15 cellular contexts compared by ENCODE assay signal in the genomic region with DNA sequence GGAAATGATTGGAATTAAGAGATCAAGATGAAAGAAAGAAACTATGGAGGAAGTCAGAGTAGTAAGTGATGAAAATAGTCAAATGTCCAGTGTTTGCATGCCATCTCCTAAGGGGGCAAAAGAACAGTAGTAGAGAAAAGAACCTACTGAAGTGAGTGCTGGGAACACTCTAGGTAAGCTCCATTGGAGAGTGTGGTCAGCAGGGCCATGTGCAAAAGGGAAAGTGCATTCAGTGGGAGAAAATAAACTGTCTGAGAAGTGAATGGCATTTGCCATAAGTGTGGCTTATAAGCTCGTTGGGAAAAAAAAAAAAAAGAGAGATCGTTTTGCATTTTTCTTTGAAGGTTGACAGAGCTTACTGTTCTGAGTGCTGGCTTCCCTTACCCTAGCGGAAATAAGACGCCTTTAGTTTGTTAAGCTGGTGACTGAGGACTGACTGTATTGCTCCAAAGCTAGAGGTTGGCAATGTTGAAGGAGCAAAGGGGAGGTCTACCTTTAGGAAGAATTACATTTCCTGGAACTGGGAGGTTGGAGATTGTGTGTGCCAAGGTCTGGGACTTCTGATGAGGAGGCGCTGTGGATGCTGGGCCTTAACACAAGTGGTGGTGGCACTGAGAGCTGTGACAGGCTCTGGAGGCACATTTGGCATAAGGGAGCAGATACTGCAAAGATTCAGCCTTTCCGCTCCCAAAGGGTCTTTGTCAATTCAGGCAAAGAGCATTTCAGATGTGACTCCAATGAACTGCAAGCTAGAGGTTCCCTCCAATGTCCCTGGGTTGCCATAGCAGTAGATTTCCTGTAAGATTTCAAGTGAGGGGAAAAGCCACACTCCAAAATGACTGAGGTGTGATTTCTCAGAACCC.
A peak's percentile ranks its signal among the peaks of the same experiment; 100 is the strongest.
DNase-seq lines count a peak whose midpoint lies in the region; ATAC-seq and TF ChIP-seq lines count a peak whose summit lies in the region.
"Had no signal": no experiment of that assay in that cellular context is flagged by ENCODE, and none has a peak within 500 bp of the region (broad histone marks: within the 10 kb centered on the region; RNA-seq: fewer than 3 reads in every experiment).

No MANE protein-coding gene starts in this region.

- H3K27me3 Mint-ChIP-seq in CD8-positive, alpha-beta T cell (ENCODE audit: low read depth): no peaks in the 10 kb centered on the region
- H3K27me3 Mint-ChIP-seq in T-helper 1 cell treated with Interleukin-12 subunit alpha and Interleukin-12 subunit beta and Interleukin-4 antibody, amounts not matched to agents 30 μg/mL and 1 μg/mL, for 36 hours (ENCODE audit: low read depth): no peaks in the 10 kb centered on the region
- H3K27me3 Mint-ChIP-seq in activated T-helper 2 cell treated with anti-CD3 and anti-CD28 coated beads, Interferon-gamma antibody, Interleukin-2, Interleukin-4, amounts not matched to agents 10 μg/mL and 5 μg/mL and 100 μg/mL, durations not matched to agents 14 hours and 24 hours and 36 hours (ENCODE audit: low read depth): no peaks in the 10 kb centered on the region

- POLR2A ChIA-PET in CD8-positive, alpha-beta T cell (lab: Charles Lee): interaction anchor here (1.8 kb wide), 1 partner anchor 12 kb away, joined by 7 read pairs; no protein-coding TSS in a partner anchor

- no peak overlapping the region for H3K27ac ChIP-seq in CD8-positive, alpha-beta T cell (ENCODE audit: low read depth, low read length)
- H3K27ac ChIP-seq: hepatocyte, KMS-11 had no signal

- CTCF ChIA-PET in CD8-positive, alpha-beta T cell (lab: Charles Lee): interaction anchor here (0.6 to 2.5 kb wide), 7 partner anchors 11 to 338 kb away, joined by 3 to 12 read pairs (median 4); no protein-coding TSS in a partner anchor

- peak; percentile 82 for ATAC-seq in CD8-positive, alpha-beta T cell
- ATAC-seq: left colon had no signal

- peaks cover 56% of the 10 kb centered on the region for H3K4me1 ChIP-seq in CD8-positive, alpha-beta T cell (ENCODE audit: insufficient read depth, low read length)

- DNase-seq in CD8-positive, alpha-beta T cell: no peak
- peak; percentile 31 for DNase-seq in activated T-helper 2 cell treated with anti-CD3 and anti-CD28 coated beads, Interferon-gamma antibody, Interleukin-2, Interleukin-4, amounts not matched to agents 10 μg/mL and 5 μg/mL and 100 μg/mL, durations not matched to agents 14 hours and 24 hours and 36 hours (ENCODE audit: low spot score)
- peak; percentile 37 for DNase-seq in retinal pigment epithelial cell (ENCODE audit: low read depth)
- no peak for DNase-seq in putamen (ENCODE audit: low spot score)
- DNase-seq in NCI-H226: no peak
- DNase-seq in DMS153 (lab: John Stamatoyannopoulos, UW): no peak
- DNase-seq: activated effector memory CD4-positive, alpha-beta T cell treated with Interleukin-2 at 50 U/mL for 16 hours; left colon; NCI-H146; NCI-H510A; posterior cingulate gyrus; trophoblast cell had no signal

- H3K36me3 Mint-ChIP-seq in CD8-positive, alpha-beta T cell: peaks cover 2% of the 10 kb centered on the region
- H3K36me3 Mint-ChIP-seq in T-helper 1 cell treated with Interleukin-12 subunit alpha and Interleukin-12 subunit beta and Interleukin-4 antibody, amounts not matched to agents 30 μg/mL and 1 μg/mL, for 36 hours (ENCODE audit: low read depth): peaks cover 30% of the 10 kb centered on the region
- peaks cover 32% of the 10 kb centered on the region for H3K36me3 Mint-ChIP-seq in activated T-helper 2 cell treated with anti-CD3 and anti-CD28 coated beads, Interferon-gamma antibody, Interleukin-2, Interleukin-4, amounts not matched to agents 10 μg/mL and 5 μg/mL and 100 μg/mL, durations not matched to agents 14 hours and 24 hours and 36 hours (ENCODE audit: low read depth)

- H3K27ac Mint-ChIP-seq in CD8-positive, alpha-beta T cell: peak overlapping the region; percentile 92
- peak overlapping the region; percentile 97 for H3K27ac Mint-ChIP-seq in T-helper 1 cell treated with Interleukin-12 subunit alpha and Interleukin-12 subunit beta and Interleukin-4 antibody, amounts not matched to agents 30 μg/mL and 1 μg/mL, for 36 hours
- H3K27ac Mint-ChIP-seq in activated T-helper 2 cell treated with anti-CD3 and anti-CD28 coated beads, Interferon-gamma antibody, Interleukin-2, Interleukin-4, amounts not matched to agents 10 μg/mL and 5 μg/mL and 100 μg/mL, durations not matched to agents 14 hours and 24 hours and 36 hours: peak overlapping the region; percentile 99

- H3K9me3 Mint-ChIP-seq in CD8-positive, alpha-beta T cell: no peaks in the 10 kb centered on the region
- H3K9me3 Mint-ChIP-seq in T-helper 1 cell treated with Interleukin-12 subunit alpha and Interleukin-12 subunit beta and Interleukin-4 antibody, amounts not matched to agents 30 μg/mL and 1 μg/mL, for 36 hours: peaks cover 16% of the 10 kb centered on the region
- peaks cover 15% of the 10 kb centered on the region for H3K9me3 Mint-ChIP-seq in activated T-helper 2 cell treated with anti-CD3 and anti-CD28 coated beads, Interferon-gamma antibody, Interleukin-2, Interleukin-4, amounts not matched to agents 10 μg/mL and 5 μg/mL and 100 μg/mL, durations not matched to agents 14 hours and 24 hours and 36 hours

- H3K27me3 ChIP-seq in CD8-positive, alpha-beta T cell (ENCODE audit: insufficient read depth, low read length): no peaks in the 10 kb centered on the region
- H3K27me3 ChIP-seq: hepatocyte had no signal

- no peaks in the 10 kb centered on the region for H3K9me3 ChIP-seq in CD8-positive, alpha-beta T cell (ENCODE audit: low read length)

- peaks cover 73% of the 10 kb centered on the region for H3K4me1 Mint-ChIP-seq in CD8-positive, alpha-beta T cell (ENCODE audit: low read depth)
- H3K4me1 Mint-ChIP-seq in T-helper 1 cell treated with Interleukin-12 subunit alpha and Interleukin-12 subunit beta and Interleukin-4 antibody, amounts not matched to agents 30 μg/mL and 1 μg/mL, for 36 hours (ENCODE audit: low read depth): peaks cover 67% of the 10 kb centered on the region
- H3K4me1 Mint-ChIP-seq in activated T-helper 2 cell treated with anti-CD3 and anti-CD28 coated beads, Interferon-gamma antibody, Interleukin-2, Interleukin-4, amounts not matched to agents 10 μg/mL and 5 μg/mL and 100 μg/mL, durations not matched to agents 14 hours and 24 hours and 36 hours (ENCODE audit: low read depth): peaks cover 65% of the 10 kb centered on the region

- intact Hi-C loops in CD8-positive, alpha-beta T cell (cut with DNase I, micrococcal nuclease): loop anchor here in 1 of 2 experiments (5.0 kb wide), 1 partner anchor 39 kb away; no protein-coding TSS in a partner anchor
- intact Hi-C loops in activated T-helper 2 cell treated with anti-CD3 and anti-CD28 coated beads, Interferon-gamma antibody, Interleukin-2, Interleukin-4, amounts not matched to agents 10 μg/mL and 5 μg/mL and 100 μg/mL, durations not matched to agents 14 hours and 24 hours and 36 hours (cut with micrococcal nuclease): loop anchor here (1.0 to 10.0 kb wide), 6 partner anchors 28 to 1222 kb away; a partner anchor contains a TSS

- H3K4me3 ChIP-seq in CD8-positive, alpha-beta T cell (ENCODE audit: low read depth, low read length): peak overlapping the region; percentile 5
- no peak overlapping the region for H3K4me3 ChIP-seq in retinal pigment epithelial cell (ENCODE audit: low read length)
- H3K4me3 ChIP-seq: hepatocyte had no signal

- peak overlapping the region; percentile 35 for H3K4me3 Mint-ChIP-seq in CD8-positive, alpha-beta T cell
- H3K4me3 Mint-ChIP-seq in T-helper 1 cell treated with Interleukin-12 subunit alpha and Interleukin-12 subunit beta and Interleukin-4 antibody, amounts not matched to agents 30 μg/mL and 1 μg/mL, for 36 hours: peak overlapping the region; percentile 79
- peak overlapping the region; percentile 65 for H3K4me3 Mint-ChIP-seq in activated T-helper 2 cell treated with anti-CD3 and anti-CD28 coated beads, Interferon-gamma antibody, Interleukin-2, Interleukin-4, amounts not matched to agents 10 μg/mL and 5 μg/mL and 100 μg/mL, durations not matched to agents 14 hours and 24 hours and 36 hours (ENCODE audit: low read depth)

- H3K36me3 ChIP-seq in CD8-positive, alpha-beta T cell (ENCODE audit: insufficient read depth, low read length): no peaks in the 10 kb centered on the region

- TF ChIP-seq CTCF in CD8-positive, alpha-beta T cell (IDR thresholded peaks at IDR 0.05): no peak
- TF ChIP-seq CTCF in retinal pigment epithelial cell (conservative IDR thresholded peaks at IDR 0.05; ENCODE audit: low read depth, low read length): no peak

Comparison
In these comparisons a context has a peak if more than half of its experiments do, and no peak if none do; other contexts are left out.
1. DNase-seq: peak in activated T-helper 2 cell treated with anti-CD3 and anti-CD28 coated beads, Interferon-gamma antibody, Interleukin-2, Interleukin-4, amounts not matched to agents 10 μg/mL and 5 μg/mL and 100 μg/mL, durations not matched to agents 14 hours and 24 hours and 36 hours (single experiment) and retinal pigment epithelial cell (single experiment); none in CD8-positive, alpha-beta T cell (0 of 7), putamen (single experiment), NCI-H226 (single experiment) and DMS153 (single experiment).
2. Peak in every context shown above with its lines, with median percentiles within 50 percentile points of each other: H3K27ac Mint-ChIP-seq and H3K4me3 Mint-ChIP-seq.